In genomic region chr4:20629180-20630115, GRCh38 we compare ENCODE assay signal across 14 cellular contexts.
DNase-seq lines count a peak whose midpoint lies in the region; ATAC-seq and TF ChIP-seq lines count a peak whose summit lies in the region.
"Had no signal": no experiment of that assay in that cellular context is flagged by ENCODE, and none has a peak within 500 bp of the region (broad histone marks: within the 10 kb centered on the region; RNA-seq: fewer than 3 reads in every experiment).

No MANE protein-coding gene starts in this region.

- no peak overlapping the region for H3K27ac Mint-ChIP-seq in endodermal cell
- H3K27ac Mint-ChIP-seq: activated B cell treated with CpG ODN at 0.5 μM for 24 hours, progenitor cell of endocrine pancreas had no signal

- DNase-seq in GM12865 (ENCODE audit: low read depth) (peak; percentile 22), MV-4-11 (lab: John Stamatoyannopoulos, UW) (peak; percentile 93), endodermal cell (no peak), mucosa of gallbladder (ENCODE audit: low spot score) (no peak), DMS153 (lab: John Stamatoyannopoulos, UW) (no peak)
- no peak for DNase-seq in activated CD4-positive, alpha-beta T cell treated with anti-CD3 and anti-CD28 coated beads, Interleukin-2, amount 50 U/mL, for 48 hours
- DNase-seq: activated B cell treated with CpG ODN at 0.5 μM for 24 hours; activated naive CD4-positive, alpha-beta T cell treated with anti-CD3 and anti-CD28 coated beads, Interleukin-2, amount 50 U/mL, for 16 hours; DMS 273 treated with DMSO at 0.1 percent for 48 hours; NCI-H1930; SK-N-SH had no signal

- no peak for TF ChIP-seq CTCF in GM12865 (IDR thresholded peaks at IDR 0.05; ENCODE audit: insufficient read depth, low read depth, low read length, missing control alignments)
- no peak for TF ChIP-seq CTCF in endodermal cell (conservative IDR thresholded peaks at IDR 0.05)

- no peaks in the 10 kb centered on the region for H3K27me3 ChIP-seq in endodermal cell (ENCODE audit: control insufficient read depth, insufficient read depth, low read length, poor library complexity, severe bottlenecking)

- no peaks in the 10 kb centered on the region for H3K4me1 Mint-ChIP-seq in endodermal cell
- H3K4me1 Mint-ChIP-seq: activated B cell treated with CpG ODN at 0.5 μM for 24 hours had no signal

- no peaks in the 10 kb centered on the region for H3K36me3 ChIP-seq in endodermal cell (ENCODE audit: control insufficient read depth, insufficient read depth, low read length)

- peaks cover 18% of the 10 kb centered on the region for H3K9me3 ChIP-seq in endodermal cell (ENCODE audit: control insufficient read depth, low read length)
- H3K9me3 ChIP-seq: SK-N-SH had no signal

- H3K27me3 Mint-ChIP-seq in endodermal cell (ENCODE audit: insufficient read depth), result no peaks in the 10 kb centered on the region
- H3K27me3 Mint-ChIP-seq: activated B cell treated with CpG ODN at 0.5 μM for 24 hours, progenitor cell of endocrine pancreas had no signal

- H3K9me3 Mint-ChIP-seq in endodermal cell, result peaks cover 5% of the 10 kb centered on the region

- peak; percentile 62 for ATAC-seq in HG02588 (IDR thresholded peaks at IDR 0.05; ENCODE audit: unreplicated experiment)
- ATAC-seq in HG03565 (IDR thresholded peaks at IDR 0.05; ENCODE audit: unreplicated experiment), result no peak

- H3K4me1 ChIP-seq in endodermal cell (ENCODE audit: control insufficient read depth, insufficient read depth, low read length), result no peaks in the 10 kb centered on the region

- no peak overlapping the region for H3K9ac ChIP-seq in endodermal cell (ENCODE audit: extremely low read depth, low read length, poor library complexity, severe bottlenecking)
- H3K9ac ChIP-seq: SK-N-SH had no signal

- no peaks in the 10 kb centered on the region for H3K36me3 Mint-ChIP-seq in endodermal cell (ENCODE audit: low read depth)

- no peak overlapping the region for H3K4me3 Mint-ChIP-seq in endodermal cell
- H3K4me3 Mint-ChIP-seq: activated B cell treated with CpG ODN at 0.5 μM for 24 hours had no signal

- 52 to 66% methylated on average over 3 to 7 of the region's 7 CpGs for WGBS in endodermal cell (ENCODE audit: insufficient coverage in 1 of 2, insufficient read length in 1 of 2), 2 experiments

- no peak overlapping the region for H3K4me3 ChIP-seq in GM12865 (ENCODE audit: low read depth, low read length)
- H3K4me3 ChIP-seq in endodermal cell (ENCODE audit: low read length), result peak overlapping the region; percentile 24

- H3K27ac ChIP-seq in endodermal cell (ENCODE audit: low read depth, low read length), result no peak overlapping the region

Comparison
In these comparisons a context has a peak if more than half of its experiments do, and no peak if none do; other contexts are left out.
1. DNase-seq: peak in GM12865 (single experiment) and MV-4-11 (single experiment); none in endodermal cell (single experiment), mucosa of gallbladder (single experiment), activated CD4-positive, alpha-beta T cell treated with anti-CD3 and anti-CD28 coated beads, Interleukin-2, amount 50 U/mL, for 48 hours (0 of 2) and DMS153 (single experiment).